In genomic region chr10:60130130-60130579, GRCh38 we compare ENCODE assay signal across 1 cellular context.
TF ChIP-seq lines count a peak whose summit lies in the region.

No MANE protein-coding gene starts in this region.

TF ChIP-seq in K562, 482 proteins besides CTCF, POLR2A, EP300 and RAD21 (continued from another document and continues in another):
- TF ChIP-seq ZNF644 (tag; IDR thresholded peaks at IDR 0.05; ENCODE audit: low read depth) (peak; percentile 49; the same call in 1 of the 2 replicates), MXD1 (CRISPR knock-in tag; IDR thresholded peaks at IDR 0.05; ENCODE audit: borderline replicate concordance, poor library complexity, severe bottlenecking) (no peak), MYC (IDR thresholded peaks at IDR 0.05; ENCODE audit: low read depth, low read length) (peak; percentile 94), MYC (CRISPR knock-in tag; IDR thresholded peaks at IDR 0.05; ENCODE audit: borderline replicate concordance, low read depth) (no peak), TFE3 (CRISPR knock-in tag; IDR thresholded peaks at IDR 0.05) (no peak), CXXC5 (CRISPR knock-in tag; IDR thresholded peaks at IDR 0.05) (peak; percentile 34; the same call in 1 of the 2 replicates), KAT2B (IDR thresholded peaks at IDR 0.05; ENCODE audit: low read depth, low read length) (no peak), PATZ1 (CRISPR knock-in tag; IDR thresholded peaks at IDR 0.05; ENCODE audit: borderline replicate concordance) (no peak), NKRF (IDR thresholded peaks at IDR 0.05; ENCODE audit: borderline replicate concordance) (0 out of 2 replicates have a peak, but pooled peaks have one; percentile 39), MNT (conservative IDR thresholded peaks at IDR 0.05) (peak; percentile 77 to 90), SMARCE1 (IDR thresholded peaks at IDR 0.05) (peak; percentile 85), MAFG (tag; conservative IDR thresholded peaks at IDR 0.05) (peak; percentile 99), ZNF232 (CRISPR knock-in tag; IDR thresholded peaks at IDR 0.05) (no peak), DMBX1 (CRISPR knock-in tag; IDR thresholded peaks at IDR 0.05; ENCODE audit: borderline replicate concordance) (peak; percentile 69; the same call in 1 of the 2 replicates), ZKSCAN8 (CRISPR knock-in tag; IDR thresholded peaks at IDR 0.05) (no peak; the same call in 1 of the 2 replicates), STAT6 (CRISPR knock-in tag; IDR thresholded peaks at IDR 0.05) (no peak), ZMIZ1 (IDR thresholded peaks at IDR 0.05; ENCODE audit: low read depth in 2 of 2, low read length in 2 of 2) (no peak), ELF2 (CRISPR knock-in tag; IDR thresholded peaks at IDR 0.05) (no peak), PHTF2 (CRISPR knock-in tag; IDR thresholded peaks at IDR 0.05) (no peak), SP1 (CRISPR knock-in tag; IDR thresholded peaks at IDR 0.05) (no peak), ZEB2 (IDR thresholded peaks at IDR 0.05) (peak; percentile 39; the same call in 1 of the 2 replicates), ZNF407 (IDR thresholded peaks at IDR 0.05; ENCODE audit: low read depth) (no peak), POLR2AphosphoS5 (IDR thresholded peaks at IDR 0.05; ENCODE audit: control insufficient read depth, insufficient read depth, low read depth, low read length) (0 out of 2 replicates have a peak, but pooled peaks have one; percentile 31), TAF1 (IDR thresholded peaks at IDR 0.05; ENCODE audit: control insufficient read depth, extremely low read depth, insufficient read depth, low read length, severe bottlenecking) (peak; percentile 48)
